ENCODE assay signal across 11 cellular contexts in genomic region chr7:144824360-144824759, GRCh38.
DNase-seq lines count a peak whose midpoint lies in the region; ATAC-seq and TF ChIP-seq lines count a peak whose summit lies in the region.
"Had no signal": no experiment of that assay in that cellular context is flagged by ENCODE, and none has a peak within 500 bp of the region (broad histone marks: within the 10 kb centered on the region; RNA-seq: fewer than 3 reads in every experiment).

No MANE protein-coding gene starts in this region.

- ATAC-seq in HG03097 (IDR thresholded peaks at IDR 0.05; ENCODE audit: low FRiP score, unreplicated experiment): no peak
- ATAC-seq: natural killer cell treated with Interleukin-12 subunit alpha and Interleukin-12 subunit beta and Interleukin-15 and Interleukin-18, amount 100 ng/mL, for 72 hours had no signal

- DNase-seq in ACHN (peak; percentile 99), amniotic stem cell (lab: John Stamatoyannopoulos, UW) (peak; percentile 14), hepatic stellate cell (ENCODE audit: low spot score) (peak; percentile 50), cerebellar nuclear complex (lab: John Stamatoyannopoulos, UW) (no peak)
- DNase-seq in effector memory CD4-positive, alpha-beta T cell: no peak
- no peak for DNase-seq in NK-92 treated with Interleukin-12 subunit alpha and Interleukin-12 subunit beta, amount 100 ng/mL, for 24 hours (lab: John Stamatoyannopoulos, UW)
- DNase-seq: CD4-positive, alpha-beta T cell; NCI-H526 treated with DMSO at 0.1 percent for 48 hours had no signal

- no peaks in the 10 kb centered on the region for H3K4me1 ChIP-seq in HEK293 (ENCODE audit: control insufficient read depth, insufficient read depth, low read length)
- H3K4me1 ChIP-seq in effector memory CD4-positive, alpha-beta T cell (ENCODE audit: control insufficient read depth, insufficient read depth, low read length, poor library complexity, severe bottlenecking): peaks cover 33% of the 10 kb centered on the region

- POLR2A ChIA-PET in HEK293 (lab: Yijun Ruan, JAX): interaction anchor here (0.9 kb wide), 1 partner anchor 11 kb away, joined by 4 read pairs; the partner anchor contains the start of gene TPK1

- H3K27me3 ChIP-seq in effector memory CD4-positive, alpha-beta T cell (replicated peaks; ENCODE audit: control insufficient read depth, insufficient read depth, low read length, poor library complexity, severe bottlenecking): no peaks in the 10 kb centered on the region

- H3K4me3 ChIP-seq in HEK293 (ENCODE audit: low read depth, low read length): no peak overlapping the region
- H3K4me3 ChIP-seq in effector memory CD4-positive, alpha-beta T cell (ENCODE audit: insufficient read depth, low read depth, low read length, poor library complexity, severe bottlenecking): no peak overlapping the region

- no peaks in the 10 kb centered on the region for H3K9me3 ChIP-seq in HEK293 (ENCODE audit: control insufficient read depth, insufficient read depth, low read depth, low read length)
- no peaks in the 10 kb centered on the region for H3K9me3 ChIP-seq in effector memory CD4-positive, alpha-beta T cell (ENCODE audit: control insufficient read depth, low read length)

- no peaks in the 10 kb centered on the region for H3K36me3 ChIP-seq in HEK293 (ENCODE audit: control insufficient read depth in 2 of 2, insufficient read depth in 1 of 2, low read length in 2 of 2)
- no peaks in the 10 kb centered on the region for H3K36me3 ChIP-seq in effector memory CD4-positive, alpha-beta T cell (ENCODE audit: control insufficient read depth, insufficient read depth, low read length)

- H3K27ac ChIP-seq in HEK293 (ENCODE audit: extremely low read depth, low read depth, low read length): no peak overlapping the region
- no peak overlapping the region for H3K27ac ChIP-seq in effector memory CD4-positive, alpha-beta T cell (ENCODE audit: insufficient read depth, low read length, poor library complexity, severe bottlenecking)

- no peak for TF ChIP-seq CTCF in HEK293 (tag by site-specific recombination; IDR thresholded peaks at IDR 0.05)

- CTCF ChIA-PET in HEK293 (lab: Yijun Ruan, JAX): interaction anchor here (0.6 kb wide), 1 partner anchor 1021 kb away, joined by 3 read pairs; no protein-coding TSS in a partner anchor

- in situ Hi-C loops in ACHN (cut with HindIII; ENCODE audit: low pct_ligation_motif_present, low pct_unique_long_range_greater_than_20kb, low sequenced_read_pairs): no loop called here

TF ChIP-seq in HEK293, 187 proteins besides CTCF, POLR2A, EP300 and RAD21 (continues in another document):
- TF ChIP-seq KLF1 (tag by site-specific recombination; IDR thresholded peaks at IDR 0.05) (no peak), ZBTB26 (tag by site-specific recombination; optimal IDR thresholded peaks at IDR 0.05) (no peak), AEBP2 (tag by site-specific recombination; IDR thresholded peaks at IDR 0.05; ENCODE audit: borderline replicate concordance) (no peak), ZBTB6 (tag by site-specific recombination; IDR thresholded peaks at IDR 0.05) (no peak), HIC1 (tag by site-specific recombination; IDR thresholded peaks at IDR 0.05) (0 out of 2 replicates have a peak, but pooled peaks have one; percentile 16), ZBTB1 (tag by site-specific recombination; IDR thresholded peaks at IDR 0.05) (no peak), ZBTB17 (tag by site-specific recombination; IDR thresholded peaks at IDR 0.05) (peak; percentile 52; the same call in 1 of the 2 replicates), PRDM2 (tag by site-specific recombination; IDR thresholded peaks at IDR 0.05; ENCODE audit: borderline replicate concordance) (no peak), ZNF629 (tag by site-specific recombination; IDR thresholded peaks at IDR 0.05) (peak; percentile 91), ZNF423 (tag by site-specific recombination; IDR thresholded peaks at IDR 0.05) (no peak)

Comparison
In these comparisons a context has a peak if more than half of its experiments do, and no peak if none do; other contexts are left out.
1. DNase-seq: peak in ACHN (single experiment), amniotic stem cell (single experiment) and hepatic stellate cell (single experiment); none in effector memory CD4-positive, alpha-beta T cell (0 of 3), NK-92 treated with Interleukin-12 subunit alpha and Interleukin-12 subunit beta, amount 100 ng/mL, for 24 hours (single experiment) and cerebellar nuclear complex (0 of 2).